1 cellular context compared by ENCODE assay signal in the genomic region with DNA sequence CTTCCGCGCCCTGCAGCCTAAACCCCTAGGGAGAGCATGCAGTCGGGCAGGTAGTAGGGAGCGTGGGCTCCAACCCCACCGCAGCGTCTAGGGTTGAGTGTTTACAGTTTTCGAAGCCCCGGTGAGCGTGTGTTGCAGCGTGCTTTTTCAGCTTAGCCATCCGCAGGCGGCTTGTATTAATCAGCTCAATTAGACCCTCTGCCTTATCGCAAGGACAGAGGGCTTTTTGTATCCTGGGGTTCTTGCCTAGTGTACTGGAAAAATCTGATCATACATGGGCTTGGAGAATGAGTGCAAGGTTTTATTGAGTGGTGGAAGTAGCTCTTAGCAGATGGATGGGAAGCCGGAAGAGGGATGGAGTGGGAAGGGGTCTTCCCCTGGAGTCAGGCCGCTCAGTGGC.
TF ChIP-seq lines count a peak whose summit lies in the region.

No MANE protein-coding gene starts in this region.

TF ChIP-seq in H1, 55 proteins besides CTCF, POLR2A, EP300 and RAD21 (continued from another document):
- TF ChIP-seq, protein P1, sequence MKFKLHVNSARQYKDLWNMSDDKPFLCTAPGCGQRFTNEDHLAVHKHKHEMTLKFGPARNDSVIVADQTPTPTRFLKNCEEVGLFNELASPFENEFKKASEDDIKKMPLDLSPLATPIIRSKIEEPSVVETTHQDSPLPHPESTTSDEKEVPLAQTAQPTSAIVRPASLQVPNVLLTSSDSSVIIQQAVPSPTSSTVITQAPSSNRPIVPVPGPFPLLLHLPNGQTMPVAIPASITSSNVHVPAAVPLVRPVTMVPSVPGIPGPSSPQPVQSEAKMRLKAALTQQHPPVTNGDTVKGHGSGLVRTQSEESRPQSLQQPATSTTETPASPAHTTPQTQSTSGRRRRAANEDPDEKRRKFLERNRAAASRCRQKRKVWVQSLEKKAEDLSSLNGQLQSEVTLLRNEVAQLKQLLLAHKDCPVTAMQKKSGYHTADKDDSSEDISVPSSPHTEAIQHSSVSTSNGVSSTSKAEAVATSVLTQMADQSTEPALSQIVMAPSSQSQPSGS (IDR thresholded peaks at IDR 0.05; ENCODE audit: low read length): no peak
- TF ChIP-seq FOSL1 (IDR thresholded peaks at IDR 0.05; ENCODE audit: insufficient read depth, low read depth, low read length): no peak
